33 cellular contexts compared by ENCODE assay signal in genomic region chr2:139814458-139814857, GRCh38.
"Had no signal": no experiment of that assay in that cellular context is flagged by ENCODE, and none has a peak within 500 bp of the region (broad histone marks: within the 10 kb centered on the region; RNA-seq: fewer than 3 reads in every experiment).

No MANE protein-coding gene starts in this region.

- H3K4me1 ChIP-seq: adrenal gland, body of pancreas, breast epithelium had no signal

- DNase-seq: activated B cell treated with CpG ODN at 0.5 μM for 24 hours; activated CD4-positive, alpha-beta memory T cell treated with anti-CD3 and anti-CD28 coated beads for 36 hours; activated CD4-positive, alpha-beta T cell treated with anti-CD3 and anti-CD28 coated beads for 4 hours; activated CD4-positive, alpha-beta T cell treated with anti-CD3 and anti-CD28 coated beads, Interleukin-2, amount 10 ng/mL, durations not matched to agents 24 days and 14 days; activated CD4-positive, alpha-beta T cell treated with anti-CD3 and anti-CD28 coated beads, Interleukin-2, amount 50 U/mL, for 1 hour; activated CD4-positive, alpha-beta T cell treated with anti-CD3 and anti-CD28 coated beads, Interleukin-2, amount 50 U/mL, for 4 hours; activated CD4-positive, CD25-positive, alpha-beta regulatory T cell treated with anti-CD3 and anti-CD28 coated beads, Interleukin-2, amount 50 U/mL, for 72 hours; activated CD8-positive, alpha-beta memory T cell treated with anti-CD3 and anti-CD28 coated beads, Interleukin-2, amount 50 U/mL, for 4 hours; activated CD8-positive, alpha-beta T cell treated with anti-CD3 and anti-CD28 coated beads for 36 hours; activated effector memory CD4-positive, alpha-beta T cell treated with anti-CD3 and anti-CD28 coated beads, Interleukin-2, amount 50 U/mL, for 16 hours; activated gamma-delta T cell treated with Interleukin-2 at 50 U/mL for 16 hours; activated naive CD4-positive, alpha-beta T cell; activated naive CD4-positive, alpha-beta T cell treated with anti-CD3 and anti-CD28 coated beads for 36 hours; activated naive CD4-positive, alpha-beta T cell treated with anti-CD3 and anti-CD28 coated beads, Interleukin-2, amount 50 U/mL, for 16 hours; activated naive CD8-positive, alpha-beta T cell treated with anti-CD3 and anti-CD28 coated beads for 36 hours; activated T-cell treated with anti-CD3 and anti-CD28 coated beads for 4 hours; activated T-cell treated with anti-CD3 and anti-CD28 coated beads, Interleukin-2, amount 50 U/mL, for 1 hour; activated T-cell treated with anti-CD3 and anti-CD28 coated beads, Interleukin-2, amount 50 U/mL, for 4 hours; activated T-cell treated with anti-CD3 and anti-CD28 coated beads, Interleukin-2, amount 50 U/mL, for 72 hours; adrenal gland; amniotic stem cell; aorta; body of pancreas; brain microvascular endothelial cell; central memory CD4-positive, alpha-beta T cell; T-helper 2 cell; T-helper 9 cell had no signal

- H3K36me3 ChIP-seq: adrenal gland, brain microvascular endothelial cell, breast epithelium had no signal

- ATAC-seq: activated CD8-positive, alpha-beta T cell treated with anti-CD3 and anti-CD28 coated beads for 36 hours; activated naive CD4-positive, alpha-beta T cell treated with anti-CD3 and anti-CD28 coated beads, Interleukin-2, amount 50 U/mL, for 72 hours; activated T-cell treated with anti-CD3 and anti-CD28 coated beads, Interleukin-2, amount 50 U/mL, for 4 hours; activated T-cell treated with anti-CD3 and anti-CD28 coated beads, Interleukin-2, amount 50 U/mL, for 72 hours; activated T-helper 17 cell treated with anti-CD3 and anti-CD28 coated beads, Interleukin-2, amount 50 U/mL, for 72 hours; body of pancreas had no signal

- FAIRE-seq: astrocyte, TTC549 had no signal

- H3K9me3 ChIP-seq: adrenal gland, body of pancreas, breast epithelium had no signal

- H3K4me3 ChIP-seq: adrenal gland, body of pancreas, breast epithelium had no signal

- H3K27ac ChIP-seq: adrenal gland, body of pancreas, brain microvascular endothelial cell, breast epithelium, VCaP had no signal
